In genomic region chr3:149009732-149010131, GRCh38 we compare ENCODE assay signal across 10 cellular contexts. TPM values are rescaled to one million over a fixed set of nuclear protein-coding genes. Genes with fewer than 3 reads are reported as not detected.
DNase-seq lines count a peak whose midpoint lies in the region; ATAC-seq and TF ChIP-seq lines count a peak whose summit lies in the region.
"Had no signal": no experiment of that assay in that cellular context is flagged by ENCODE, and none has a peak within 500 bp of the region (broad histone marks: within the 10 kb centered on the region; RNA-seq: fewer than 3 reads in every experiment).

No MANE protein-coding gene starts in this region.

- no peaks in the 10 kb centered on the region for H3K27me3 ChIP-seq in CD4-positive, alpha-beta T cell (ENCODE audit: control insufficient read depth, insufficient read depth, low read length)
- H3K27me3 ChIP-seq in osteoblast (ENCODE audit: insufficient read depth, low read length): no peaks in the 10 kb centered on the region

- POLR2A ChIA-PET in CD4-positive, alpha-beta T cell (lab: Charles Lee): interaction anchor here (0.7 to 1.9 kb wide), 2 partner anchors 17 to 19 kb away, joined by 3 to 8 read pairs; partner anchors contain the start of gene GYG1
- POLR2A ChIA-PET in WTC11 (lab: Charles Lee): interaction anchor here (1.2 kb wide), 1 partner anchor 12 kb away, joined by 3 read pairs; no protein-coding TSS in a partner anchor
- POLR2A ChIA-PET in RWPE1 (lab: Yijun Ruan, JAX; ENCODE audit: low non-redundant PET): no interaction called here

- peaks cover 7% of the 10 kb centered on the region for H3K79me2 ChIP-seq in osteoblast (ENCODE audit: insufficient read depth, low read length)

- CTCF ChIA-PET in CD4-positive, alpha-beta T cell (lab: Charles Lee): interaction anchor here (0.7 kb wide), 1 partner anchor 57 kb away, joined by 3 read pairs; no protein-coding TSS in a partner anchor
- CTCF ChIA-PET in WTC11 (lab: Charles Lee): interaction anchor here (0.6 kb wide), 1 partner anchor 54 kb away, joined by 4 read pairs; no protein-coding TSS in a partner anchor
- CTCF ChIA-PET in RWPE1 (lab: Yijun Ruan, JAX): interaction anchor here (0.6 kb wide), 1 partner anchor 66 kb away, joined by 3 read pairs; no protein-coding TSS in a partner anchor

- H3K4me1 ChIP-seq in osteoblast (ENCODE audit: insufficient read depth, low read length): peaks cover 28% of the 10 kb centered on the region

- peak in 4 of 10 experiments; percentile 6 to 9 (median 7) for DNase-seq in CD4-positive, alpha-beta T cell
- peak; percentile 24 for DNase-seq in dermis blood vessel endothelial cell
- no peak for DNase-seq in osteoblast (ENCODE audit: insufficient read length, low spot score, missing footprints)
- no peak for DNase-seq in WTC11 (ENCODE audit: low spot score)
- DNase-seq in RWPE1 (ENCODE audit: low spot score): no peak
- DNase-seq in NCI-H2081 treated with DMSO at 0.1 percent for 48 hours (lab: John Stamatoyannopoulos, UW): no peak
- DNase-seq: NCI-H1436 had no signal

- H4K20me1 ChIP-seq in osteoblast (ENCODE audit: insufficient read depth, low read length): no peaks in the 10 kb centered on the region

- H3K4me3 ChIP-seq in osteoblast (ENCODE audit: insufficient read depth, low read length): no peak overlapping the region

- TF ChIP-seq CTCF in CD4-positive, alpha-beta T cell (IDR thresholded peaks at IDR 0.05): no peak
- TF ChIP-seq CTCF in osteoblast (IDR thresholded peaks at IDR 0.05; ENCODE audit: extremely low read depth, low read depth, low read length) (no peak), WTC11 (IDR thresholded peaks at IDR 0.05) (no peak), RWPE1 (conservative IDR thresholded peaks at IDR 0.05; ENCODE audit: low read depth) (no peak)

- H3K9me3 Mint-ChIP-seq in CD4-positive, alpha-beta T cell: no peaks in the 10 kb centered on the region
- H3K9me3 Mint-ChIP-seq in WTC11: no peaks in the 10 kb centered on the region
- H3K9me3 Mint-ChIP-seq: activated naive CD4-positive, alpha-beta T cell treated with anti-CD3 and anti-CD28 coated beads, Interleukin-2, amount 50 U/mL, for 24 hours had no signal

- H3K4me1 Mint-ChIP-seq in CD4-positive, alpha-beta T cell (ENCODE audit: low read depth): peaks cover 9% of the 10 kb centered on the region
- H3K4me1 Mint-ChIP-seq in WTC11: peaks cover 14% of the 10 kb centered on the region

- H3K4me2 ChIP-seq in osteoblast (ENCODE audit: insufficient read depth, low read length): no peak overlapping the region

- H3K36me3 Mint-ChIP-seq in CD4-positive, alpha-beta T cell (ENCODE audit: low read depth): peaks cover 69% of the 10 kb centered on the region
- peaks cover 37% of the 10 kb centered on the region for H3K36me3 Mint-ChIP-seq in WTC11

- no peaks in the 10 kb centered on the region for H3K27me3 Mint-ChIP-seq in CD4-positive, alpha-beta T cell
- H3K27me3 Mint-ChIP-seq in WTC11 (ENCODE audit: low read depth): no peaks in the 10 kb centered on the region
- H3K27me3 Mint-ChIP-seq: activated naive CD4-positive, alpha-beta T cell treated with anti-CD3 and anti-CD28 coated beads, Interleukin-2, amount 50 U/mL, for 24 hours had no signal

- H3K27ac Mint-ChIP-seq in CD4-positive, alpha-beta T cell: peak overlapping the region; percentile 9
- H3K27ac Mint-ChIP-seq in WTC11: no peak overlapping the region; the same call in 1 of the 2 replicates
- H3K27ac Mint-ChIP-seq: activated naive CD4-positive, alpha-beta T cell treated with anti-CD3 and anti-CD28 coated beads, Interleukin-2, amount 50 U/mL, for 24 hours had no signal

- intact Hi-C loops in CD4-positive, alpha-beta T cell (cut with DNase I, micrococcal nuclease): no loop called here

- no peak overlapping the region for H3K4me3 Mint-ChIP-seq in CD4-positive, alpha-beta T cell
- H3K4me3 Mint-ChIP-seq in WTC11: no peak overlapping the region
- H3K4me3 Mint-ChIP-seq: activated naive CD4-positive, alpha-beta T cell treated with anti-CD3 and anti-CD28 coated beads, Interleukin-2, amount 50 U/mL, for 24 hours had no signal

- H3K27ac ChIP-seq in CD4-positive, alpha-beta T cell (ENCODE audit: low read depth, low read length): no peak overlapping the region
- H3K27ac ChIP-seq in osteoblast (ENCODE audit: low read depth, low read length): no peak overlapping the region
- H3K27ac ChIP-seq in RWPE1: no peak overlapping the region

- H2AFZ ChIP-seq in osteoblast (ENCODE audit: low read length): no peak overlapping the region

- ATAC-seq in CD4-positive, alpha-beta T cell (ENCODE audit: poor library complexity): peak; percentile 87
- ATAC-seq in GM19397 (IDR thresholded peaks at IDR 0.05; ENCODE audit: unreplicated experiment) (peak; percentile 76), HG03520 (IDR thresholded peaks at IDR 0.05; ENCODE audit: unreplicated experiment) (peak; percentile 81), WTC11 (no peak)

- no peaks in the 10 kb centered on the region for H3K9me3 ChIP-seq in CD4-positive, alpha-beta T cell (ENCODE audit: control insufficient read depth, low read length)
- no peaks in the 10 kb centered on the region for H3K9me3 ChIP-seq in osteoblast (ENCODE audit: low read depth, low read length)

- peaks cover 36% of the 10 kb centered on the region for H3K36me3 ChIP-seq in osteoblast (ENCODE audit: insufficient read depth, low read length)

TF ChIP-seq in WTC11, 78 proteins besides CTCF, POLR2A, EP300 and RAD21 (continues in another document):
- no peak for TF ChIP-seq GRHL2 (CRISPR knock-in tag; IDR thresholded peaks at IDR 0.05; ENCODE audit: insufficient replicate concordance, severe bottlenecking)
- TF ChIP-seq ZNF396 (CRISPR knock-in tag; IDR thresholded peaks at IDR 0.05; ENCODE audit: borderline replicate concordance): no peak
- TF ChIP-seq ARID4B (CRISPR knock-in tag; IDR thresholded peaks at IDR 0.05; ENCODE audit: borderline replicate concordance): no peak
- no peak for TF ChIP-seq ELF4 (CRISPR knock-in tag; IDR thresholded peaks at IDR 0.05; ENCODE audit: low read depth)
- no peak for TF ChIP-seq ZNF232 (CRISPR knock-in tag; IDR thresholded peaks at IDR 0.05)
- TF ChIP-seq ZNF263 (CRISPR knock-in tag; IDR thresholded peaks at IDR 0.05; ENCODE audit: low read depth): no peak
- no peak for TF ChIP-seq NFE2L1 (CRISPR knock-in tag; IDR thresholded peaks at IDR 0.05)
- no peak for TF ChIP-seq TEAD4 (CRISPR knock-in tag; IDR thresholded peaks at IDR 0.05)
- TF ChIP-seq MAX (CRISPR knock-in tag; IDR thresholded peaks at IDR 0.05): no peak
- TF ChIP-seq ZMAT4 (CRISPR knock-in tag; IDR thresholded peaks at IDR 0.05): no peak
- TF ChIP-seq MLX (CRISPR knock-in tag; IDR thresholded peaks at IDR 0.05): no peak
- no peak for TF ChIP-seq NR2C2 (CRISPR knock-in tag; IDR thresholded peaks at IDR 0.05)
- TF ChIP-seq ZNF423 (CRISPR knock-in tag; IDR thresholded peaks at IDR 0.05): no peak
- no peak for TF ChIP-seq MXD4 (CRISPR knock-in tag; IDR thresholded peaks at IDR 0.05; ENCODE audit: borderline replicate concordance)
- TF ChIP-seq ZBTB21 (CRISPR knock-in tag; IDR thresholded peaks at IDR 0.05; ENCODE audit: borderline replicate concordance): no peak

RNA-seq across cellular contexts. Expression of gene GYG1, which starts 18.4 kb away (rescaled TPM):
- total RNA-seq in CD4-positive, alpha-beta T cell: 10 to 100 TPM; 21.0 to 22.3 TPM
- total RNA-seq in dermis blood vessel endothelial cell (38.6 and 48.0 TPM in 2 replicates), osteoblast (42.3 and 54.8 TPM in 2 replicates), WTC11 (2021) (34.8 to 43.1 TPM (median 41.7 TPM) in 3 replicates)
